In the genomic region with DNA sequence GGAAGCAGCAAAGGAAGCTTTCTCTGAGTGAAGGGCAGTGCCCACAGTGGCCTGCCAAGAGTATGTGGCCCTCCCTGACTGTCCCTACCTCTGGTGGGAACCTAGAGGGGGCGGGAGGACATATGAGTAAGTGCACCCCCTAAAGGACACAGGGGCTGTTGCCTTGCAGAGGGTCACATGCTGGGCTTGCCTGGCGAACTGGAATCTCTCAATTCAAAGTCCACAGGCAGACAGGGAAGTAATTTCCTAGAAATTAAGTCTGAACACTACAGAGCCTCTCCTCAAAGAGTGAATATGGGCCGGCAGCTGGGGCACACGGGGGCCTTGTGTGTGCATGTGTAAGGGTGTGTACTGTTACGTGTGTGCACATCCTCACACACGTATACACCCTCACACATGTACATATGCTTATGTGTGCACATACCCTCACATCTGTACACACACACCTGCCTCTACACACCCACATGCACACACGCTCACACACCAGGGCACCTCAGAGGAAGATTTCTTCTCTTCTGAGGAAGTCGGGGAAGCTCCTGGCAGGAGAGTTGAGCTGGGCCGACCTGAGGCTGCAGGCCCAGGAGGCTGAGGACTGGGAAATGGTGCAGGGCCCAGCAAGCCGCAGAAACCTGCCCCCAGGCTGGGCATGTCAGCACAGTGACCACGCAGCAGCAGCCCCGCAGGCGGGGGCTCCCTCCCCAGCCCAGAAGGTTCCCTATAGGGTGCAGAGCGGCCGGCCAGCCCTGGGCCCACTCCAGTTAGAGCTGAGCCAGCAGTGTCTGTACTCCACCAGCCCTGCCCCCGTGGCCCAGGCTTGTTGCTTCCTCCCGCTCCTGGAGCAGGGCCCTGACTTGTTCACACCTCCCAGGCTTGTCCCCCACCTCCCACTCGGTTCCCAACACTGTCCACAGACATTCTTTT, we compare ENCODE assay signal across 16 cellular contexts.
DNase-seq lines count a peak whose midpoint lies in the region; ATAC-seq and TF ChIP-seq lines count a peak whose summit lies in the region.
"Had no signal": no experiment of that assay in that cellular context is flagged by ENCODE, and none has a peak within 500 bp of the region (broad histone marks: within the 10 kb centered on the region; RNA-seq: fewer than 3 reads in every experiment).

No MANE protein-coding gene starts in this region.

- H3K9ac ChIP-seq in parathyroid adenoma: no peak overlapping the region

- H3K79me2 ChIP-seq in parathyroid adenoma: no peaks in the 10 kb centered on the region

- DNase-seq in H7 (peak; percentile 77), WERI-Rb-1 (no peak), fibroblast of pulmonary artery (ENCODE audit: low read depth) (peak; percentile 41), kidney glomerular epithelial cell (lab: John Stamatoyannopoulos, UW) (no peak), DMS153 (lab: John Stamatoyannopoulos, UW) (no peak)
- DNase-seq: activated CD4-positive, alpha-beta T cell treated with anti-CD3 and anti-CD28 coated beads, Interleukin-2, amount 50 U/mL, for 4 hours; effector CD4-positive, alpha-beta T cell; NCI-H1436 treated with DMSO at 0.1 percent for 48 hours; NCI-H774; SIG-M5; stimulated activated naive B cell treated with anti-CD40 and anti-IgM and Interleukin-4, amounts not matched to agents 10 μg/mL and 1 μg/mL and 100 μg/mL, for 72 hours; T1000 had no signal

- H3K4me1 ChIP-seq in parathyroid adenoma: peaks cover 31% of the 10 kb centered on the region

- H3K4me3 ChIP-seq in H7 (ENCODE audit: insufficient read depth, low read depth, low read length) (no peak overlapping the region), WERI-Rb-1 (ENCODE audit: low read depth, low read length) (no peak overlapping the region), fibroblast of pulmonary artery (replicated peaks; ENCODE audit: low read depth, low read length) (no peak overlapping the region), parathyroid adenoma (ENCODE audit: low read depth, low read length) (no peak overlapping the region)
- H3K4me3 ChIP-seq: gastroesophageal sphincter, vagina had no signal

- no peak overlapping the region for H3K4me2 ChIP-seq in parathyroid adenoma (ENCODE audit: low read length)

- no peaks in the 10 kb centered on the region for H3K36me3 ChIP-seq in H7 (replicated peaks; ENCODE audit: control insufficient read depth, insufficient read depth, low read length)
- no peaks in the 10 kb centered on the region for H3K36me3 ChIP-seq in WERI-Rb-1
- H3K36me3 ChIP-seq in parathyroid adenoma (ENCODE audit: control insufficient read depth, insufficient read depth, low read length): no peaks in the 10 kb centered on the region
- H3K36me3 ChIP-seq: gastroesophageal sphincter, vagina had no signal

- H3K27me3 ChIP-seq in H7 (ENCODE audit: control insufficient read depth, insufficient read depth, low read length) (no peaks in the 10 kb centered on the region), WERI-Rb-1 (ENCODE audit: insufficient read depth, low read depth, severe bottlenecking) (no peaks in the 10 kb centered on the region), parathyroid adenoma (ENCODE audit: control insufficient read depth, insufficient read depth, low read length) (no peaks in the 10 kb centered on the region)
- H3K27me3 ChIP-seq: gastroesophageal sphincter, vagina had no signal

- TF ChIP-seq CTCF in WERI-Rb-1 (IDR thresholded peaks at IDR 0.05; ENCODE audit: low read depth, low read length) (peak; percentile 40), fibroblast of pulmonary artery (IDR thresholded peaks at IDR 0.05; ENCODE audit: low read length, missing control alignments) (no peak), parathyroid adenoma (IDR thresholded peaks at IDR 0.05) (no peak)

- H3K9me3 ChIP-seq in WERI-Rb-1 (ENCODE audit: severe bottlenecking): no peaks in the 10 kb centered on the region
- H3K9me3 ChIP-seq in parathyroid adenoma (ENCODE audit: control insufficient read depth, low read length): no peaks in the 10 kb centered on the region
- H3K9me3 ChIP-seq: gastroesophageal sphincter, vagina had no signal

- no peak for ATAC-seq in HG02970 (IDR thresholded peaks at IDR 0.05; ENCODE audit: low FRiP score, unreplicated experiment)
- ATAC-seq: gastroesophageal sphincter; stimulated activated naive B cell treated with anti-CD40 and anti-IgM and Interleukin-4, amounts not matched to agents 10 μg/mL and 1 μg/mL and 100 μg/mL, for 72 hours had no signal

- H2AFZ ChIP-seq in parathyroid adenoma: peak overlapping the region; percentile 47

- no peak overlapping the region for H3K27ac ChIP-seq in WERI-Rb-1
- no peak overlapping the region for H3K27ac ChIP-seq in parathyroid adenoma
- H3K27ac ChIP-seq: gastroesophageal sphincter, vagina had no signal

Comparison
In these comparisons a context has a peak if more than half of its experiments do, and no peak if none do; other contexts are left out.
1. DNase-seq: peak in H7 (single experiment) and fibroblast of pulmonary artery (single experiment); none in WERI-Rb-1 (single experiment), kidney glomerular epithelial cell (single experiment) and DMS153 (single experiment).